In genomic region chr1:51616903-51617708, GRCh38 we compare ENCODE assay signal across 8 cellular contexts. TPM values are rescaled to one million over a fixed set of nuclear protein-coding genes. Genes with fewer than 3 reads are reported as not detected.
DNase-seq lines count a peak whose midpoint lies in the region; ATAC-seq and TF ChIP-seq lines count a peak whose summit lies in the region.

Gene OSBPL9, plus strand, starts transcription at chr1:51617092. Its CDS starts 19 bp downstream, at chr1:51617111.

- H3K36me3 Mint-ChIP-seq in activated CD4-positive, alpha-beta T cell treated with anti-CD3 and anti-CD28 coated beads for 36 hours (ENCODE audit: low read depth) = peaks cover 3% of the 10 kb centered on the region
- H3K36me3 Mint-ChIP-seq in chondrocyte (ENCODE audit: low read depth) = peaks cover 2% of the 10 kb centered on the region

- intact Hi-C loops in activated CD4-positive, alpha-beta T cell treated with anti-CD3 and anti-CD28 coated beads for 36 hours (cut with DNase I, micrococcal nuclease) = loop anchor here (1.0 to 5.0 kb wide), 9 partner anchors 98 to 1710 kb away; partner anchors contain the start of genes EPS15 (in 2 of the 2), CC2D1B (in 1 of the 2), LRP8 (in 1 of the 2) and NRDC (in 1 of the 2)

- ATAC-seq in HG03442 (IDR thresholded peaks at IDR 0.05; ENCODE audit: unreplicated experiment) = peak; percentile 93
- ATAC-seq in activated CD4-positive, alpha-beta T cell treated with anti-CD3 and anti-CD28 coated beads for 36 hours = peak; percentile 95

- POLR2A ChIA-PET in activated CD4-positive, alpha-beta T cell treated with anti-CD3 and anti-CD28 coated beads for 36 hours (lab: Charles Lee) = no interaction called here

- no peaks in the 10 kb centered on the region for H3K27me3 Mint-ChIP-seq in activated CD4-positive, alpha-beta T cell treated with anti-CD3 and anti-CD28 coated beads for 36 hours
- H3K27me3 Mint-ChIP-seq in chondrocyte (ENCODE audit: low read depth) = no peaks in the 10 kb centered on the region

- H3K4me1 Mint-ChIP-seq in activated CD4-positive, alpha-beta T cell treated with anti-CD3 and anti-CD28 coated beads for 36 hours = peaks cover 33% of the 10 kb centered on the region
- peaks cover 61% of the 10 kb centered on the region for H3K4me1 Mint-ChIP-seq in chondrocyte (ENCODE audit: low read depth)

- H3K9me3 Mint-ChIP-seq in activated CD4-positive, alpha-beta T cell treated with anti-CD3 and anti-CD28 coated beads for 36 hours (ENCODE audit: low read depth) = no peaks in the 10 kb centered on the region
- no peaks in the 10 kb centered on the region for H3K9me3 Mint-ChIP-seq in chondrocyte (ENCODE audit: low read depth)

- no peak for TF ChIP-seq CTCF in chondrocyte (IDR thresholded peaks at IDR 0.05)

- H3K27ac Mint-ChIP-seq in activated CD4-positive, alpha-beta T cell treated with anti-CD3 and anti-CD28 coated beads for 36 hours = peak within 1 kb of the TSS; percentile 96
- peak within 1 kb of the TSS; percentile 99 for H3K27ac Mint-ChIP-seq in chondrocyte (ENCODE audit: unreplicated experiment)

- CTCF ChIA-PET in activated CD4-positive, alpha-beta T cell treated with anti-CD3 and anti-CD28 coated beads for 36 hours (lab: Charles Lee) = interaction anchor here (0.7 to 1.1 kb wide), 4 partner anchors 11 to 152 kb away, joined by 3 to 4 read pairs (median 4); no protein-coding TSS in a partner anchor

- DNase-seq in AML-193 (lab: John Stamatoyannopoulos, UW) (peak; percentile 88 to 91), GM19238 (ENCODE audit: insufficient read length, low spot score) (peak; percentile 80), NCI-H524 (lab: John Stamatoyannopoulos, UW) (peak; percentile 78 to 86), chondrocyte (ENCODE audit: low spot score) (no peak)
- peak; percentile 95 for DNase-seq in activated CD4-positive, alpha-beta T cell treated with anti-CD3 and anti-CD28 coated beads for 36 hours
- peak; percentile 75 to 82 (median 80) for DNase-seq in stimulated activated CD4-positive, alpha-beta T cell treated with anti-CD3 and anti-CD28 coated beads, Interleukin-1b, Interleukin-23, amount 100 ng/mL, for 24 hours (ENCODE audit: low read depth in 4 of 4, low spot score in 1 of 4)

- peak within 1 kb of the TSS; percentile 100 for H3K4me3 Mint-ChIP-seq in activated CD4-positive, alpha-beta T cell treated with anti-CD3 and anti-CD28 coated beads for 36 hours
- H3K4me3 Mint-ChIP-seq in chondrocyte (ENCODE audit: unreplicated experiment) = peak within 1 kb of the TSS; percentile 99

- H3K27ac ChIP-seq in layer of hippocampus (ENCODE audit: low read depth, low read length) = peak within 1 kb of the TSS; percentile 82

- H3K27me3 ChIP-seq in layer of hippocampus (ENCODE audit: control insufficient read depth, insufficient read depth, low read length) = no peaks in the 10 kb centered on the region

RNA-seq across cellular contexts. Expression of gene OSBPL9, which starts in this region (rescaled TPM):
- total RNA-seq in activated CD4-positive, alpha-beta T cell treated with anti-CD3 and anti-CD28 coated beads for 36 hours = 10 to 100 TPM; 46.2 to 64.5 TPM
- 178 to 258 TPM (median 186 TPM) in 3 replicates for total RNA-seq in chondrocyte
